ENCODE assay signal across 20 cellular contexts in the genomic region with DNA sequence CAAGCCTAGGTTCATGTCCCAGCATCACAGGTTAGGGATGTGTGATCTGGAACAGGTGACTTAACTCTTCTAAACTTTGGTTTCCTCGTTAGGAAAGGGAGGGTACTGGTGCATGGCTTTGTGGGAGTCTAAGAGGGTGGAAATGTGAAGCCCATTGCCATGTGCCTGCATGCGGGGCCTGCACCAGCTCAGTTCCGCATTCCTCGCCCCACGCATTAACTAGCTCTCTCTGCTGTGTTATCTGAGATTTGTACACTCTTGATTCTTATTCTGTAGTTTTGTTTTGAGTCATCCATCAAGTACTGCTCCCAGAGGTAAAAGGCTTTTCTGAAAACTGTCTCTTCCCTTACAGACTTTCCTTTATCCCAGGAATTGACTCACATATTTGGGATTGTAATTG.
DNase-seq lines count a peak whose midpoint lies in the region; ATAC-seq and TF ChIP-seq lines count a peak whose summit lies in the region.
"Had no signal": no experiment of that assay in that cellular context is flagged by ENCODE, and none has a peak within 500 bp of the region (broad histone marks: within the 10 kb centered on the region; RNA-seq: fewer than 3 reads in every experiment).

No MANE protein-coding gene starts in this region.

- H3K9ac ChIP-seq in adipocyte (ENCODE audit: low read length): peak overlapping the region; percentile 3
- H3K9ac ChIP-seq: BLaER1 treated with 17β-estradiol and CSF1 and Interleukin-3, amounts not matched to agents 10 nM and 100 nM; SK-N-SH had no signal

- no peak for TF ChIP-seq POLR2A in thyroid gland (IDR thresholded peaks at IDR 0.05)

- intact Hi-C loops in thyroid gland (cut with DNase I): no loop called here

- H3K4me3 ChIP-seq in adipocyte (ENCODE audit: low read length) (peak overlapping the region; percentile 20), thyroid gland (replicated peaks in 1 of 3) (no peak overlapping the region)
- H3K4me3 ChIP-seq: BLaER1 treated with 17β-estradiol and CSF1 and Interleukin-3, amounts not matched to agents 10 nM and 100 nM had no signal

- WGBS in thyroid gland, 2 donors: 64 to 67% methylated on average over 5 of the region's 5 CpGs

- TF ChIP-seq CTCF in foreskin keratinocyte (conservative IDR thresholded peaks at IDR 0.05): no peak
- TF ChIP-seq CTCF in omental fat pad (IDR thresholded peaks at IDR 0.05): no peak
- no peak for TF ChIP-seq CTCF in thyroid gland (IDR thresholded peaks at IDR 0.05)

- H3K9me3 ChIP-seq in adipocyte (ENCODE audit: control insufficient read depth, low read length) (no peaks in the 10 kb centered on the region), thyroid gland (no peaks in the 10 kb centered on the region)
- H3K9me3 ChIP-seq: SK-N-SH had no signal

- peaks cover 17% of the 10 kb centered on the region for H3K4me1 ChIP-seq in adipocyte (ENCODE audit: control insufficient read depth, insufficient read depth, low read length)
- H3K4me1 ChIP-seq in foreskin keratinocyte: no peaks in the 10 kb centered on the region
- no peaks in the 10 kb centered on the region for H3K4me1 ChIP-seq in thyroid gland

- no peaks in the 10 kb centered on the region for H3K27me3 ChIP-seq in adipocyte (replicated peaks; ENCODE audit: control insufficient read depth, insufficient read depth, low read length)
- H3K27me3 ChIP-seq in foreskin keratinocyte: no peaks in the 10 kb centered on the region
- no peaks in the 10 kb centered on the region for H3K27me3 ChIP-seq in thyroid gland
- H3K27me3 ChIP-seq: BLaER1 treated with 17β-estradiol and CSF1 and Interleukin-3, amounts not matched to agents 10 nM and 100 nM had no signal

- no peak overlapping the region for H3K27ac ChIP-seq in foreskin keratinocyte
- H3K27ac ChIP-seq in thyroid gland: no peak overlapping the region
- H3K27ac ChIP-seq: BLaER1 treated with 17β-estradiol and CSF1 and Interleukin-3, amounts not matched to agents 10 nM and 100 nM had no signal

- H3K36me3 ChIP-seq in adipocyte (ENCODE audit: control insufficient read depth, insufficient read depth, low read length, severe bottlenecking): no peaks in the 10 kb centered on the region
- no peaks in the 10 kb centered on the region for H3K36me3 ChIP-seq in thyroid gland
- H3K36me3 ChIP-seq: BLaER1 treated with 17β-estradiol and CSF1 and Interleukin-3, amounts not matched to agents 10 nM and 100 nM had no signal

- peak; percentile 26 for ATAC-seq in foreskin keratinocyte
- peak; percentile 89 for ATAC-seq in omental fat pad (ENCODE audit: low FRiP score)

- DNase-seq in Daoy (ENCODE audit: low read depth) (peak; percentile 74), adipocyte (ENCODE audit: low read depth) (no peak), foreskin keratinocyte (no peak), omental fat pad (ENCODE audit: low spot score) (no peak), NCI-H2196 (lab: John Stamatoyannopoulos, UW; ENCODE audit: unreplicated experiment) (no peak), thyroid gland (no peak)
- no peak for DNase-seq in NK-92 treated with Interleukin-12 subunit alpha and Interleukin-12 subunit beta, amount 100 ng/mL, for 24 hours (lab: John Stamatoyannopoulos, UW)
- DNase-seq: 8988T; CD4-positive, alpha-beta memory T cell; DND-41; IMR-90; MV-4-11; NCI-H1105 treated with DMSO at 0.1 percent for 48 hours; NCI-H1694; NCI-H2081; NCI-H2171; NCI-H526; SHP77 treated with DMSO at 0.1 percent for 48 hours; SK-N-SH had no signal
